In the genomic region with DNA sequence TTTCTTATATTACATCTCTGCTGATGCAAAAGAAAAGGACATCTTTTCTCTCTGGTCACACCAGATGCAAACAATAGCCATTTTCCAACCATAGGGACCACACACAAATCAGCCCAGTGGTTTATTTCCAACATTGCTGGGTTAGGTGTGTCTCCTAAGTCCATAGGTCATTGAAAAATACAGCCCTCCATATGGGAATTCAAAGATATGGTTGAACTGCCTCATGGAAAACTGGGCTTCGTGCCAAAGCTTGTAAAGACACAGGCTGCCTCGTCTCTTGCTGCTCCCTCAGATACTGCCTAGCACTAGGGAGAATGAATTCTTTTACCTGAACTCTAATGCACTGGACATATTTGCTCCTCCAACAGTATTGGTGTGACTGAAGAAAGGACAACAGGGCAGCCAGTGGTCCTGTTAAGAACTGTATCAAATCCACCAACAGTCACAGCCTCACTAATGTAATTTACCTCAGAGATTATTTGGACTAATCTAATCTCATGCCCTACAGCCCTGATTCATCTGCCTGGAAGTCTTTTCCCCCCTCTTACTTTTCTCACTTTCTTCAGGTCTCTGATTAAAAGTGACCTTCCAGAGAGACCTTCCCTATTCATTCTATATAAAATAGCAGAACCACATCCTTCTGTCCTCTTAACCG, we compare ENCODE assay signal across 17 cellular contexts. TPM values are rescaled to one million over a fixed set of nuclear protein-coding genes. Genes with fewer than 3 reads are reported as not detected.
DNase-seq lines count a peak whose midpoint lies in the region; FAIRE-seq and TF ChIP-seq lines count a peak whose summit lies in the region.
"Had no signal": no experiment of that assay in that cellular context is flagged by ENCODE, and none has a peak within 500 bp of the region (broad histone marks: within the 10 kb centered on the region; RNA-seq: fewer than 3 reads in every experiment).

No MANE protein-coding gene starts in this region.

- POLR2A ChIA-PET in A673 (lab: Charles Lee; ENCODE audit: low non-redundant PET) = no interaction called here
- POLR2A ChIA-PET in HEK293T (lab: Yijun Ruan, JAX) = no interaction called here

- FAIRE-seq in endometrium (lab: Jason Lieb, UNC) (peak; percentile 18), H54 (lab: Jason Lieb, UNC) (no peak)
- FAIRE-seq: GM18507, GM19239, HTR-8/SVneo, kidney had no signal

- no peaks in the 10 kb centered on the region for H3K4me1 ChIP-seq in A673 (ENCODE audit: insufficient read depth, low read length, poor library complexity, severe bottlenecking)
- H3K4me1 ChIP-seq: heart right ventricle had no signal

- CTCF ChIA-PET in A673 (lab: Charles Lee) (no interaction called here), HEK293T (lab: Yijun Ruan, JAX) (interaction anchor here (0.6 kb wide), 1 partner anchor 24 kb away, joined by 6 read pairs; no protein-coding TSS in a partner anchor)

- intact Hi-C loops in A673 (cut with micrococcal nuclease; ENCODE audit: unreplicated experiment) = no loop called here

- H3K27me3 ChIP-seq in A673 (replicated peaks; ENCODE audit: insufficient read depth, low read depth, low read length, poor library complexity) = no peaks in the 10 kb centered on the region

- H3K36me3 ChIP-seq in A673 (ENCODE audit: insufficient read depth, low read length, poor library complexity, severe bottlenecking) = no peaks in the 10 kb centered on the region
- H3K36me3 ChIP-seq: heart right ventricle had no signal

- BruUV-seq in A673 (replicated peaks; lab: Mats Ljungman, UMichigan) = no TSS peak

- no peak overlapping the region for H3K27ac ChIP-seq in A673 (ENCODE audit: low read depth, low read length, poor library complexity, severe bottlenecking)
- H3K27ac ChIP-seq: heart right ventricle had no signal

- peak; percentile 11 for DNase-seq in A673 (ENCODE audit: low spot score)
- DNase-seq in HEK293T (ENCODE audit: extremely low spot score) = peak; percentile 53
- peak; percentile 11 to 49 for DNase-seq in NCI-H526 (lab: John Stamatoyannopoulos, UW)
- no peak for DNase-seq in DMS114 treated with DMSO at 0.1 percent for 48 hours (lab: John Stamatoyannopoulos, UW; ENCODE audit: unreplicated experiment)
- DNase-seq in H54 (ENCODE audit: insufficient read length, low spot score) = no peak
- DNase-seq in putamen (ENCODE audit: low spot score) = no peak
- no peak for DNase-seq in SKM-1 treated with dmso at 0.1 percent for 144 hours (lab: John Stamatoyannopoulos, UW; ENCODE audit: unreplicated experiment)
- DNase-seq: activated T-cell treated with anti-CD3 and anti-CD28 coated beads, Interleukin-2, amount 50 U/mL, for 72 hours; heart right ventricle; kidney; MV-4-11; Right ventricle myocardium superior; trophoblast cell had no signal

- TF ChIP-seq CTCF in A673 (conservative IDR thresholded peaks at IDR 0.05; ENCODE audit: low read depth, low read length) = no peak

- no peak for TF ChIP-seq POLR2A in H54 (IDR thresholded peaks at IDR 0.05; ENCODE audit: low read depth, low read length)

- no peaks in the 10 kb centered on the region for H3K9me3 ChIP-seq in A673 (ENCODE audit: low read depth, low read length, poor library complexity, severe bottlenecking)

- no peak overlapping the region for H3K4me3 ChIP-seq in A673 (ENCODE audit: low read depth, low read length, poor library complexity, severe bottlenecking)
- H3K4me3 ChIP-seq: heart right ventricle had no signal

TF ChIP-seq in HEK293T, 16 proteins besides CTCF, POLR2A, EP300 and RAD21:
- 0 out of 2 replicates have a peak, but pooled peaks have one; percentile 27 for TF ChIP-seq L3MBTL2 (conservative IDR thresholded peaks at IDR 0.05)
- TF ChIP-seq NFRKB (IDR thresholded peaks at IDR 0.05) = no peak

RNA-seq across cellular contexts. Expression of a gene that starts 48.3 kb away (rescaled TPM):
- 10.4 and 12.7 TPM in 2 replicates for total RNA-seq in A673 (2021)

RNA-seq across cellular contexts. Expression of a gene that starts 52.9 kb away (rescaled TPM):
- total RNA-seq in A673 (2021) = 98.5 and 120 TPM in 2 replicates

Comparison
In these comparisons a context has a peak if more than half of its experiments do, and no peak if none do; other contexts are left out.
1. DNase-seq: peak in A673 (single experiment), HEK293T (single experiment) and NCI-H526 (2 of 2); none in DMS114 treated with DMSO at 0.1 percent for 48 hours (single experiment), H54 (single experiment), putamen (single experiment) and SKM-1 treated with dmso at 0.1 percent for 144 hours (single experiment).